Comparison of ENCODE assay signal across 8 cellular contexts in genomic region chr16:46883690-46884512, GRCh38. TPM values are rescaled to one million over a fixed set of nuclear protein-coding genes. Genes with fewer than 3 reads are reported as not detected.
DNase-seq lines count a peak whose midpoint lies in the region; ATAC-seq and TF ChIP-seq lines count a peak whose summit lies in the region.

Gene GPT2 (plus strand): TSS chr16:46884362. CDS start chr16:46884716, 354 bp downstream.

- peak within 1 kb of the TSS; percentile 88 for H3K4me3 Mint-ChIP-seq in activated naive CD8-positive, alpha-beta T cell treated with anti-CD3 and anti-CD28 coated beads for 36 hours
- H3K4me3 Mint-ChIP-seq in glutamatergic neuron (ENCODE audit: unreplicated experiment) = peak within 1 kb of the TSS; percentile 94

- no peaks in the 10 kb centered on the region for H3K9me3 ChIP-seq in osteoblast (ENCODE audit: low read depth, low read length)
- H3K9me3 ChIP-seq in testis = no peaks in the 10 kb centered on the region

- peaks cover 2% of the 10 kb centered on the region for H4K20me1 ChIP-seq in osteoblast (ENCODE audit: insufficient read depth, low read length)

- intact Hi-C loops in testis (cut with DNase I; ENCODE audit: low total_unique reads) = no loop called here

- H3K4me1 Mint-ChIP-seq in activated naive CD8-positive, alpha-beta T cell treated with anti-CD3 and anti-CD28 coated beads for 36 hours = peaks cover 11% of the 10 kb centered on the region
- peaks cover 32% of the 10 kb centered on the region for H3K4me1 Mint-ChIP-seq in glutamatergic neuron (ENCODE audit: low read depth, unreplicated experiment)

- peaks cover 7% of the 10 kb centered on the region for H3K4me1 ChIP-seq in osteoblast (ENCODE audit: insufficient read depth, low read length)
- H3K4me1 ChIP-seq in testis = peaks cover 18% of the 10 kb centered on the region

- H3K4me3 ChIP-seq in osteoblast (ENCODE audit: insufficient read depth, low read length) = peak within 1 kb of the TSS; percentile 89
- peak within 1 kb of the TSS; percentile 71 to 78 for H3K4me3 ChIP-seq in testis

- H3K9me3 Mint-ChIP-seq in activated naive CD8-positive, alpha-beta T cell treated with anti-CD3 and anti-CD28 coated beads for 36 hours = no peaks in the 10 kb centered on the region
- H3K9me3 Mint-ChIP-seq in glutamatergic neuron (ENCODE audit: unreplicated experiment) = peaks cover 15% of the 10 kb centered on the region

- H3K27me3 Mint-ChIP-seq in activated naive CD8-positive, alpha-beta T cell treated with anti-CD3 and anti-CD28 coated beads for 36 hours = peaks cover 39% of the 10 kb centered on the region
- H3K27me3 Mint-ChIP-seq in glutamatergic neuron (ENCODE audit: unreplicated experiment) = peaks cover 12% of the 10 kb centered on the region

- ATAC-seq in HG02571 (IDR thresholded peaks at IDR 0.05; ENCODE audit: unreplicated experiment) = peak; percentile 97
- peak; percentile 99 for ATAC-seq in SK-N-SH treated with all-trans-retinoic acid at 6 μM for 48 hours

- H3K4me2 ChIP-seq in osteoblast (ENCODE audit: insufficient read depth, low read length) = peak within 1 kb of the TSS; percentile 89

- H3K36me3 ChIP-seq in osteoblast (ENCODE audit: insufficient read depth, low read length) (no peaks in the 10 kb centered on the region), testis (ENCODE audit: low read depth, missing control alignments) (no peaks in the 10 kb centered on the region)

- WGBS in testis, 2 donors = 1 to 2% methylated on average over 14 to 42 of the region's 75 CpGs

- peaks cover 14% of the 10 kb centered on the region for H3K36me3 Mint-ChIP-seq in activated naive CD8-positive, alpha-beta T cell treated with anti-CD3 and anti-CD28 coated beads for 36 hours
- H3K36me3 Mint-ChIP-seq in glutamatergic neuron (ENCODE audit: unreplicated experiment) = no peaks in the 10 kb centered on the region

- H2AFZ ChIP-seq in osteoblast (ENCODE audit: low read length) = peak within 1 kb of the TSS; percentile 94

- DNase-seq in GM10266 (ENCODE audit: extremely low spot score) (peak; percentile 90), NCI-H1048 (lab: John Stamatoyannopoulos, UW) (peak; percentile 56), glutamatergic neuron (peak; percentile 99), osteoblast (ENCODE audit: insufficient read length, low spot score, missing footprints) (peak; percentile 98), testis (peak; percentile 97)
- DNase-seq in activated naive CD8-positive, alpha-beta T cell treated with anti-CD3 and anti-CD28 coated beads for 36 hours = peak; percentile 88

- H3K79me2 ChIP-seq in osteoblast (ENCODE audit: insufficient read depth, low read length) = peaks cover 21% of the 10 kb centered on the region

- H3K27me3 ChIP-seq in osteoblast (ENCODE audit: insufficient read depth, low read length) = peaks cover 20% of the 10 kb centered on the region
- H3K27me3 ChIP-seq in testis = no peaks in the 10 kb centered on the region

- TF ChIP-seq POLR2A in testis (IDR thresholded peaks at IDR 0.05) = no peak

- H3K27ac Mint-ChIP-seq in activated naive CD8-positive, alpha-beta T cell treated with anti-CD3 and anti-CD28 coated beads for 36 hours = peak within 1 kb of the TSS; percentile 86
- peak within 1 kb of the TSS; percentile 96 for H3K27ac Mint-ChIP-seq in glutamatergic neuron (ENCODE audit: unreplicated experiment)

- TF ChIP-seq CTCF in GM10266 (IDR thresholded peaks at IDR 0.05; ENCODE audit: control insufficient read depth, insufficient read depth, low read depth, missing control alignments) (no peak), glutamatergic neuron (IDR thresholded peaks at IDR 0.05; ENCODE audit: partially characterized antibody, unreplicated experiment) (peak; percentile 24), osteoblast (IDR thresholded peaks at IDR 0.05; ENCODE audit: extremely low read depth, low read depth, low read length) (no peak), testis (IDR thresholded peaks at IDR 0.05) (peak; percentile 25 to 30 (median 26))

- H3K27ac ChIP-seq in osteoblast (ENCODE audit: low read depth, low read length) (peak within 1 kb of the TSS; percentile 13), testis (peak within 1 kb of the TSS; percentile 65 to 68)

TF ChIP-seq in SK-N-SH treated with all-trans-retinoic acid at 6 μM for 48 hours, 23 proteins besides CTCF, POLR2A, EP300 and RAD21:
- TF ChIP-seq CREB5 (CRISPR knock-in tag; IDR thresholded peaks at IDR 0.05; ENCODE audit: low read depth) = no peak
- 0 out of 2 replicates have a peak, but pooled peaks have one; percentile 12 for TF ChIP-seq TSHZ2 (CRISPR knock-in tag; IDR thresholded peaks at IDR 0.05)

RNA-seq across cellular contexts. Expression of gene GPT2, which starts in this region (rescaled TPM):
- 10 to 100 TPM; 33.2 to 35.8 TPM for total RNA-seq in activated naive CD8-positive, alpha-beta T cell treated with anti-CD3 and anti-CD28 coated beads for 36 hours
- total RNA-seq in glutamatergic neuron (ENCODE audit: unreplicated experiment) = 70.7 TPM
- 15.3 and 15.6 TPM in 2 replicates for total RNA-seq in osteoblast
- 10 to 100 TPM; 46.6 to 80.6 TPM for total RNA-seq in testis
- polyA plus RNA-seq in testis (ENCODE audit: insufficient read depth, low read depth, low replicate concordance) = 38.8 TPM

Comparison
In these comparisons a context has a peak if more than half of its experiments do, and no peak if none do; other contexts are left out.
1. Peak in every context shown above with its lines: DNase-seq, ATAC-seq, H3K4me3 ChIP-seq and H3K27ac ChIP-seq.
2. CTCF ChIP-seq: peak in glutamatergic neuron (single experiment) and testis (3 of 3); none in GM10266 (single experiment) and osteoblast (single experiment).